Comparison of ENCODE assay signal across 1 cellular context in genomic region chr1:154936416-154937050, GRCh38.
A peak's percentile ranks its signal among the peaks of the same experiment; 100 is the strongest.
TF ChIP-seq lines count a peak whose summit lies in the region.

Gene PMVK (minus strand): TSS chr1:154936719. CDS start chr1:154936685, 34 bp downstream.

TF ChIP-seq in HepG2, 621 proteins besides CTCF, POLR2A, EP300 and RAD21 (continued from another document and continues in another):
- TF ChIP-seq PBX2 (CRISPR knock-in tag; IDR thresholded peaks at IDR 0.05) (no peak; the same call in 1 of the 2 replicates), MNT (IDR thresholded peaks at IDR 0.05) (peak; percentile 22; the same call in 1 of the 2 replicates), ZNF670 (CRISPR knock-in tag; IDR thresholded peaks at IDR 0.05; ENCODE audit: borderline replicate concordance) (peak; percentile 71; the same call in 1 of the 2 replicates), ZNF616 (CRISPR knock-in tag; IDR thresholded peaks at IDR 0.05; ENCODE audit: low read depth) (peak; percentile 99), TAF15 (IDR thresholded peaks at IDR 0.05; ENCODE audit: low read depth, low read length, poor library complexity, severe bottlenecking) (no peak), ZNF281 (CRISPR knock-in tag; IDR thresholded peaks at IDR 0.05; ENCODE audit: borderline replicate concordance) (peak; percentile 59; the same call in 1 of the 2 replicates), DNMT3B (CRISPR knock-in tag; conservative IDR thresholded peaks at IDR 0.05) (peak; percentile 86; the same call in 1 of the 2 replicates), ZNF382 (CRISPR knock-in tag; IDR thresholded peaks at IDR 0.05; ENCODE audit: borderline replicate concordance) (no peak), ZNF343 (CRISPR knock-in tag; IDR thresholded peaks at IDR 0.05) (peak; percentile 99), CHCHD3 (CRISPR knock-in tag; IDR thresholded peaks at IDR 0.05) (peak; percentile 78), DBP (CRISPR knock-in tag; IDR thresholded peaks at IDR 0.05; ENCODE audit: not compliant biosample characterization) (peak; percentile 65), ZNF451 (CRISPR knock-in tag; IDR thresholded peaks at IDR 0.05) (peak; percentile 100), POLR2AphosphoS5 (IDR thresholded peaks at IDR 0.05; ENCODE audit: low read depth, low read length) (peak; percentile 65; the same call in 1 of the 2 replicates), HNF4A (CRISPR knock-in tag; IDR thresholded peaks at IDR 0.05) (peak; percentile 68), NR3C1 (CRISPR knock-in tag; IDR thresholded peaks at IDR 0.05) (no peak), ZNF841 (CRISPR knock-in tag; IDR thresholded peaks at IDR 0.05; ENCODE audit: borderline replicate concordance) (peak; percentile 95), MAF1 (CRISPR knock-in tag; IDR thresholded peaks at IDR 0.05; ENCODE audit: borderline replicate concordance) (0 out of 2 replicates have a peak, but pooled peaks have one; percentile 59), KAT2B (IDR thresholded peaks at IDR 0.05; ENCODE audit: borderline replicate concordance, low read depth, low read length) (no peak), ELF4 (CRISPR knock-in tag; IDR thresholded peaks at IDR 0.05; ENCODE audit: borderline replicate concordance) (peak; percentile 91), ZBTB1 (CRISPR knock-in tag; IDR thresholded peaks at IDR 0.05; ENCODE audit: borderline replicate concordance) (no peak; the same call in 1 of the 2 replicates), HNRNPUL1 (IDR thresholded peaks at IDR 0.05; ENCODE audit: low read depth, low read length) (no peak), MYC (CRISPR knock-in tag; IDR thresholded peaks at IDR 0.05; ENCODE audit: borderline replicate concordance) (peak; percentile 95), ZFP36L2 (CRISPR knock-in tag; IDR thresholded peaks at IDR 0.05) (peak; percentile 94)
- TF ChIP-seq, protein P1, sequence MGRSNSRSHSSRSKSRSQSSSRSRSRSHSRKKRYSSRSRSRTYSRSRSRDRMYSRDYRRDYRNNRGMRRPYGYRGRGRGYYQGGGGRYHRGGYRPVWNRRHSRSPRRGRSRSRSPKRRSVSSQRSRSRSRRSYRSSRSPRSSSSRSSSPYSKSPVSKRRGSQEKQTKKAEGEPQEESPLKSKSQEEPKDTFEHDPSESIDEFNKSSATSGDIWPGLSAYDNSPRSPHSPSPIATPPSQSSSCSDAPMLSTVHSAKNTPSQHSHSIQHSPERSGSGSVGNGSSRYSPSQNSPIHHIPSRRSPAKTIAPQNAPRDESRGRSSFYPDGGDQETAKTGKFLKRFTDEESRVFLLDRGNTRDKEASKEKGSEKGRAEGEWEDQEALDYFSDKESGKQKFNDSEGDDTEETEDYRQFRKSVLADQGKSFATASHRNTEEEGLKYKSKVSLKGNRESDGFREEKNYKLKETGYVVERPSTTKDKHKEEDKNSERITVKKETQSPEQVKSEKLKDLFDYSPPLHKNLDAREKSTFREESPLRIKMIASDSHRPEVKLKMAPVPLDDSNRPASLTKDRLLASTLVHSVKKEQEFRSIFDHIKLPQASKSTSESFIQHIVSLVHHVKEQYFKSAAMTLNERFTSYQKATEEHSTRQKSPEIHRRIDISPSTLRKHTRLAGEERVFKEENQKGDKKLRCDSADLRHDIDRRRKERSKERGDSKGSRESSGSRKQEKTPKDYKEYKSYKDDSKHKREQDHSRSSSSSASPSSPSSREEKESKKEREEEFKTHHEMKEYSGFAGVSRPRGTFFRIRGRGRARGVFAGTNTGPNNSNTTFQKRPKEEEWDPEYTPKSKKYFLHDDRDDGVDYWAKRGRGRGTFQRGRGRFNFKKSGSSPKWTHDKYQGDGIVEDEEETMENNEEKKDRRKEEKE (IDR thresholded peaks at IDR 0.05) = no peak
- TF ChIP-seq, protein P2, sequence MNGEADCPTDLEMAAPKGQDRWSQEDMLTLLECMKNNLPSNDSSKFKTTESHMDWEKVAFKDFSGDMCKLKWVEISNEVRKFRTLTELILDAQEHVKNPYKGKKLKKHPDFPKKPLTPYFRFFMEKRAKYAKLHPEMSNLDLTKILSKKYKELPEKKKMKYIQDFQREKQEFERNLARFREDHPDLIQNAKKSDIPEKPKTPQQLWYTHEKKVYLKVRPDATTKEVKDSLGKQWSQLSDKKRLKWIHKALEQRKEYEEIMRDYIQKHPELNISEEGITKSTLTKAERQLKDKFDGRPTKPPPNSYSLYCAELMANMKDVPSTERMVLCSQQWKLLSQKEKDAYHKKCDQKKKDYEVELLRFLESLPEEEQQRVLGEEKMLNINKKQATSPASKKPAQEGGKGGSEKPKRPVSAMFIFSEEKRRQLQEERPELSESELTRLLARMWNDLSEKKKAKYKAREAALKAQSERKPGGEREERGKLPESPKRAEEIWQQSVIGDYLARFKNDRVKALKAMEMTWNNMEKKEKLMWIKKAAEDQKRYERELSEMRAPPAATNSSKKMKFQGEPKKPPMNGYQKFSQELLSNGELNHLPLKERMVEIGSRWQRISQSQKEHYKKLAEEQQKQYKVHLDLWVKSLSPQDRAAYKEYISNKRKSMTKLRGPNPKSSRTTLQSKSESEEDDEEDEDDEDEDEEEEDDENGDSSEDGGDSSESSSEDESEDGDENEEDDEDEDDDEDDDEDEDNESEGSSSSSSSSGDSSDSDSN (CRISPR knock-in tag; IDR thresholded peaks at IDR 0.05) = peak; percentile 85
- TF ChIP-seq, protein P3, sequence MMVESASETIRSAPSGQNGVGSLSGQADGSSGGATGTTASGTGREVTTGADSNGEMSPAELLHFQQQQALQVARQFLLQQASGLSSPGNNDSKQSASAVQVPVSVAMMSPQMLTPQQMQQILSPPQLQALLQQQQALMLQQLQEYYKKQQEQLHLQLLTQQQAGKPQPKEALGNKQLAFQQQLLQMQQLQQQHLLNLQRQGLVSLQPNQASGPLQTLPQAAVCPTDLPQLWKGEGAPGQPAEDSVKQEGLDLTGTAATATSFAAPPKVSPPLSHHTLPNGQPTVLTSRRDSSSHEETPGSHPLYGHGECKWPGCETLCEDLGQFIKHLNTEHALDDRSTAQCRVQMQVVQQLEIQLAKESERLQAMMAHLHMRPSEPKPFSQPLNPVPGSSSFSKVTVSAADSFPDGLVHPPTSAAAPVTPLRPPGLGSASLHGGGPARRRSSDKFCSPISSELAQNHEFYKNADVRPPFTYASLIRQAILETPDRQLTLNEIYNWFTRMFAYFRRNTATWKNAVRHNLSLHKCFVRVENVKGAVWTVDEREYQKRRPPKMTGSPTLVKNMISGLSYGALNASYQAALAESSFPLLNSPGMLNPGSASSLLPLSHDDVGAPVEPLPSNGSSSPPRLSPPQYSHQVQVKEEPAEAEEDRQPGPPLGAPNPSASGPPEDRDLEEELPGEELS (CRISPR knock-in tag; IDR thresholded peaks at IDR 0.05) = peak; percentile 78
- TF ChIP-seq, protein P4, sequence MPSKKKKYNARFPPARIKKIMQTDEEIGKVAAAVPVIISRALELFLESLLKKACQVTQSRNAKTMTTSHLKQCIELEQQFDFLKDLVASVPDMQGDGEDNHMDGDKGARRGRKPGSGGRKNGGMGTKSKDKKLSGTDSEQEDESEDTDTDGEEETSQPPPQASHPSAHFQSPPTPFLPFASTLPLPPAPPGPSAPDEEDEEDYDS (CRISPR knock-in tag; IDR thresholded peaks at IDR 0.05) = peak; percentile 77; the same call in 1 of the 2 replicates
- TF ChIP-seq, protein P5, sequence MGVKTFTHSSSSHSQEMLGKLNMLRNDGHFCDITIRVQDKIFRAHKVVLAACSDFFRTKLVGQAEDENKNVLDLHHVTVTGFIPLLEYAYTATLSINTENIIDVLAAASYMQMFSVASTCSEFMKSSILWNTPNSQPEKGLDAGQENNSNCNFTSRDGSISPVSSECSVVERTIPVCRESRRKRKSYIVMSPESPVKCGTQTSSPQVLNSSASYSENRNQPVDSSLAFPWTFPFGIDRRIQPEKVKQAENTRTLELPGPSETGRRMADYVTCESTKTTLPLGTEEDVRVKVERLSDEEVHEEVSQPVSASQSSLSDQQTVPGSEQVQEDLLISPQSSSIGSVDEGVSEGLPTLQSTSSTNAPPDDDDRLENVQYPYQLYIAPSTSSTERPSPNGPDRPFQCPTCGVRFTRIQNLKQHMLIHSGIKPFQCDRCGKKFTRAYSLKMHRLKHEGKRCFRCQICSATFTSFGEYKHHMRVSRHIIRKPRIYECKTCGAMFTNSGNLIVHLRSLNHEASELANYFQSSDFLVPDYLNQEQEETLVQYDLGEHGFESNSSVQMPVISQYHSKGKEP (CRISPR knock-in tag; IDR thresholded peaks at IDR 0.05) = peak; percentile 88; the same call in 1 of the 2 replicates
- TF ChIP-seq, protein P6, sequence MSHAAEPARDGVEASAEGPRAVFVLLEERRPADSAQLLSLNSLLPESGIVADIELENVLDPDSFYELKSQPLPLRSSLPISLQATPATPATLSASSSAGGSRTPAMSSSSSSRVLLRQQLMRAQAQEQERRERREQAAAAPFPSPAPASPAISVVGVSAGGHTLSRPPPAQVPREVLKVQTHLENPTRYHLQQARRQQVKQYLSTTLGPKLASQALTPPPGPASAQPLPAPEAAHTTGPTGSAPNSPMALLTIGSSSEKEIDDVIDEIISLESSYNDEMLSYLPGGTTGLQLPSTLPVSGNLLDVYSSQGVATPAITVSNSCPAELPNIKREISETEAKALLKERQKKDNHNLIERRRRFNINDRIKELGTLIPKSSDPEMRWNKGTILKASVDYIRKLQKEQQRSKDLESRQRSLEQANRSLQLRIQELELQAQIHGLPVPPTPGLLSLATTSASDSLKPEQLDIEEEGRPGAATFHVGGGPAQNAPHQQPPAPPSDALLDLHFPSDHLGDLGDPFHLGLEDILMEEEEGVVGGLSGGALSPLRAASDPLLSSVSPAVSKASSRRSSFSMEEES (CRISPR knock-in tag; IDR thresholded peaks at IDR 0.05) = peak; percentile 97
- TF ChIP-seq, protein P7, sequence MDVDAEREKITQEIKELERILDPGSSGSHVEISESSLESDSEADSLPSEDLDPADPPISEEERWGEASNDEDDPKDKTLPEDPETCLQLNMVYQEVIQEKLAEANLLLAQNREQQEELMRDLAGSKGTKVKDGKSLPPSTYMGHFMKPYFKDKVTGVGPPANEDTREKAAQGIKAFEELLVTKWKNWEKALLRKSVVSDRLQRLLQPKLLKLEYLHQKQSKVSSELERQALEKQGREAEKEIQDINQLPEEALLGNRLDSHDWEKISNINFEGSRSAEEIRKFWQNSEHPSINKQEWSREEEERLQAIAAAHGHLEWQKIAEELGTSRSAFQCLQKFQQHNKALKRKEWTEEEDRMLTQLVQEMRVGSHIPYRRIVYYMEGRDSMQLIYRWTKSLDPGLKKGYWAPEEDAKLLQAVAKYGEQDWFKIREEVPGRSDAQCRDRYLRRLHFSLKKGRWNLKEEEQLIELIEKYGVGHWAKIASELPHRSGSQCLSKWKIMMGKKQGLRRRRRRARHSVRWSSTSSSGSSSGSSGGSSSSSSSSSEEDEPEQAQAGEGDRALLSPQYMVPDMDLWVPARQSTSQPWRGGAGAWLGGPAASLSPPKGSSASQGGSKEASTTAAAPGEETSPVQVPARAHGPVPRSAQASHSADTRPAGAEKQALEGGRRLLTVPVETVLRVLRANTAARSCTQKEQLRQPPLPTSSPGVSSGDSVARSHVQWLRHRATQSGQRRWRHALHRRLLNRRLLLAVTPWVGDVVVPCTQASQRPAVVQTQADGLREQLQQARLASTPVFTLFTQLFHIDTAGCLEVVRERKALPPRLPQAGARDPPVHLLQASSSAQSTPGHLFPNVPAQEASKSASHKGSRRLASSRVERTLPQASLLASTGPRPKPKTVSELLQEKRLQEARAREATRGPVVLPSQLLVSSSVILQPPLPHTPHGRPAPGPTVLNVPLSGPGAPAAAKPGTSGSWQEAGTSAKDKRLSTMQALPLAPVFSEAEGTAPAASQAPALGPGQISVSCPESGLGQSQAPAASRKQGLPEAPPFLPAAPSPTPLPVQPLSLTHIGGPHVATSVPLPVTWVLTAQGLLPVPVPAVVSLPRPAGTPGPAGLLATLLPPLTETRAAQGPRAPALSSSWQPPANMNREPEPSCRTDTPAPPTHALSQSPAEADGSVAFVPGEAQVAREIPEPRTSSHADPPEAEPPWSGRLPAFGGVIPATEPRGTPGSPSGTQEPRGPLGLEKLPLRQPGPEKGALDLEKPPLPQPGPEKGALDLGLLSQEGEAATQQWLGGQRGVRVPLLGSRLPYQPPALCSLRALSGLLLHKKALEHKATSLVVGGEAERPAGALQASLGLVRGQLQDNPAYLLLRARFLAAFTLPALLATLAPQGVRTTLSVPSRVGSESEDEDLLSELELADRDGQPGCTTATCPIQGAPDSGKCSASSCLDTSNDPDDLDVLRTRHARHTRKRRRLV (CRISPR knock-in tag; IDR thresholded peaks at IDR 0.05) = peak; percentile 96
